Comparison of ENCODE assay signal across 11 cellular contexts in genomic region chr20:62966212-62967148, GRCh38. TPM values are rescaled to one million over a fixed set of nuclear protein-coding genes. Genes with fewer than 3 reads are reported as not detected.
"Had no signal": no experiment of that assay in that cellular context is flagged by ENCODE, and none has a peak within 500 bp of the region (broad histone marks: within the 10 kb centered on the region; RNA-seq: fewer than 3 reads in every experiment).

No MANE protein-coding gene starts in this region.

- H3K9me3 ChIP-seq: HAP-1 had no signal

- H3K9me3 Mint-ChIP-seq: HFFc6 had no signal

- H3K4me1 ChIP-seq: HAP-1 had no signal

- H3K9ac ChIP-seq: GM23248 had no signal

- H2AFZ ChIP-seq: GM23248 had no signal

- H3K36me3 ChIP-seq: HAP-1 had no signal

- H3K4me3 Mint-ChIP-seq: HFFc6 had no signal

- H3K27ac ChIP-seq: GM23248, HL-60 had no signal

- H3K4me3 ChIP-seq: GM23248, HAP-1, K562 had no signal

- H3K27ac Mint-ChIP-seq: HFFc6 had no signal

- DNase-seq: GM23248, GOT3, H7, HFFc6, IMR-90, KG1 had no signal

RNA-seq across cellular contexts. Expression of gene SLC17A9, which starts 14.0 kb away (rescaled TPM):
- total RNA-seq: H4, HT1080 had no signal

RNA-seq across cellular contexts. Expression of gene BHLHE23, which starts 40.3 kb away (rescaled TPM):
- total RNA-seq: GM23248, H4, HFFc6, HT1080, IMR-90, K562 had no signal
- polyA plus RNA-seq: GM23248, IMR-90, K562 had no signal
